ENCODE assay signal across 24 cellular contexts in genomic region chr5:153717287-153717686, GRCh38.
"Had no signal": no experiment of that assay in that cellular context is flagged by ENCODE, and none has a peak within 500 bp of the region (broad histone marks: within the 10 kb centered on the region; RNA-seq: fewer than 3 reads in every experiment).

No MANE protein-coding gene starts in this region.

- H3K36me3 Mint-ChIP-seq: mesothelial cell of epicardium had no signal

- ATAC-seq: esophagus mucosa, foreskin keratinocyte, gastroesophageal sphincter, heart left ventricle, left cardiac atrium, left lung, left ventricle myocardium superior, lower lobe of right lung, mucosa of descending colon had no signal

- H3K36me3 ChIP-seq: gastroesophageal sphincter, heart left ventricle, left lung, lower lobe of right lung had no signal

- H3K9me3 ChIP-seq: gastroesophageal sphincter, heart left ventricle, left lung, lower lobe of right lung, mucosa of descending colon had no signal

- H3K4me3 Mint-ChIP-seq: mesothelial cell of epicardium, naive B cell had no signal

- H3K4me2 ChIP-seq: hepatocyte had no signal

- H3K4me3 ChIP-seq: coronary artery, dorsolateral prefrontal cortex, gastroesophageal sphincter, heart left ventricle, hepatocyte, left lung, lower lobe of right lung, mucosa of descending colon had no signal

- H3K27ac ChIP-seq: coronary artery, dorsolateral prefrontal cortex, epithelial cell of prostate, foreskin keratinocyte, gastroesophageal sphincter, heart left ventricle, hepatocyte, left lung, lower lobe of right lung had no signal

- H3K79me2 ChIP-seq: hepatocyte had no signal

- H3K4me1 ChIP-seq: foreskin keratinocyte, gastroesophageal sphincter, heart left ventricle, left lung, lower lobe of right lung had no signal

- H3K27me3 Mint-ChIP-seq: naive B cell had no signal

- DNase-seq: dermis blood vessel endothelial cell; dorsolateral prefrontal cortex; effector CD4-positive, alpha-beta T cell; effector memory CD4-positive, alpha-beta T cell; erythroblast; foreskin keratinocyte; heart left ventricle; left cardiac atrium; left lung; left ventricle myocardium superior; lower lobe of right lung; mesenchymal stem cell; mucosa of descending colon; naive B cell had no signal

- H3K27me3 ChIP-seq: foreskin keratinocyte, gastroesophageal sphincter, heart left ventricle, hepatocyte, left lung had no signal

- H3K27ac Mint-ChIP-seq: mesothelial cell of epicardium, naive B cell had no signal

- H3K4me1 Mint-ChIP-seq: mesothelial cell of epicardium, naive B cell had no signal

- FAIRE-seq: colon, frontal cortex, islet of Langerhans, keratinocyte had no signal

- H2AFZ ChIP-seq: hepatocyte had no signal
